In genomic region chr10:4329237-4329636, GRCh38 we compare ENCODE assay signal across 7 cellular contexts.
"Had no signal": no experiment of that assay in that cellular context is flagged by ENCODE, and none has a peak within 500 bp of the region (broad histone marks: within the 10 kb centered on the region; RNA-seq: fewer than 3 reads in every experiment).

No MANE protein-coding gene starts in this region.

- H3K4me1 ChIP-seq: HAP-1 had no signal

- ATAC-seq: HCT116 had no signal

- H3K9ac ChIP-seq: GM23248 had no signal

- DNase-seq: GM23248, GOT3, H7, HFFc6, IMR-90 had no signal

- H3K4me3 ChIP-seq: GM23248, HAP-1 had no signal

- H3K27ac ChIP-seq: GM23248 had no signal

- H3K36me3 ChIP-seq: HAP-1 had no signal

- H2AFZ ChIP-seq: GM23248 had no signal
